ENCODE assay signal across 2 cellular contexts in the genomic region with DNA sequence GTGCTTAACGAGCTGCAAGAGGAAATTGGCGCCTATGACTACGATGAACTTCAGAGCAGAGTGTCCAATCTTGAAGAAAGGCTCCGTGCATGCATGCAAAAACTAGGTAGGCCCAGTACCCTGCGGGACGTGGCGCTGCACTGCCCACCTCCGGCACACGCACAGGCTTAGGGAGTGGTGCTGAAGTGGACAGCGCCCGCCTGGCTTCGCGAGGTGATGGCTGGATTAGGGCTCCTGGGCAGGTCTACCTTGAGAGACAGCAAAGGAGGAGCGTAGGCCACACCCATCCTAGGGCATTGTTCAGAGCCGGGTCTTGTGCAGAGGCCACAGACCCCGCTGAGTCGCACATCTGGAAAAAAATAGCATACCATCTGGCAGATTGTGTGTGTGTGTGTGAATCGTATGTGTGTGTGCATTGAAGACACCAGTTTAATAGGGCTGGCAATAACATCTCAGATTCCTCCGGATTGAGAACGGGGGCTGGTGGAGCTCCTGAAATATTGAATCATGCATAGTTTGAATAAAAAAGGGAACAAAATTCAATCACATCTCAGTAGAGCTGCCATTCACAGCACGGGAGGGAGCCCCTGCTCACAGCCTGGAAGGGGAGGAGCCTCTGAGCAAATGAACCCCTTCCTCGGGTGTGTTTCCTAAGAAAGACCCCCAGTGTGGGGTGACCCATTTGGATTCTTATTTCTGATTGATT.
TF ChIP-seq lines count a peak whose summit lies in the region.

No MANE protein-coding gene starts in this region.

TF ChIP-seq in K562, 482 proteins besides CTCF, POLR2A, EP300 and RAD21 (continued from another document and continues in another):
- TF ChIP-seq ELF4 (CRISPR knock-in tag; IDR thresholded peaks at IDR 0.05) (no peak), REST (CRISPR knock-in tag; IDR thresholded peaks at IDR 0.05; ENCODE audit: low read depth) (peak; percentile 92), PRDM10 (IDR thresholded peaks at IDR 0.05; ENCODE audit: partially characterized antibody) (no peak), PURB (CRISPR knock-in tag; IDR thresholded peaks at IDR 0.05; ENCODE audit: low read depth) (no peak), HDAC2 (IDR thresholded peaks at IDR 0.05) (0 out of 2 replicates have a peak, but pooled peaks have one; percentile 28), RUNX1 (IDR thresholded peaks at IDR 0.05; ENCODE audit: low read depth) (no peak), MIER1 (IDR thresholded peaks at IDR 0.05; ENCODE audit: low read depth) (peak; percentile 93), EHMT2 (IDR thresholded peaks at IDR 0.05) (peak; percentile 96), IRF9 (tag; IDR thresholded peaks at IDR 0.05) (no peak)
- TF ChIP-seq, protein P1, sequence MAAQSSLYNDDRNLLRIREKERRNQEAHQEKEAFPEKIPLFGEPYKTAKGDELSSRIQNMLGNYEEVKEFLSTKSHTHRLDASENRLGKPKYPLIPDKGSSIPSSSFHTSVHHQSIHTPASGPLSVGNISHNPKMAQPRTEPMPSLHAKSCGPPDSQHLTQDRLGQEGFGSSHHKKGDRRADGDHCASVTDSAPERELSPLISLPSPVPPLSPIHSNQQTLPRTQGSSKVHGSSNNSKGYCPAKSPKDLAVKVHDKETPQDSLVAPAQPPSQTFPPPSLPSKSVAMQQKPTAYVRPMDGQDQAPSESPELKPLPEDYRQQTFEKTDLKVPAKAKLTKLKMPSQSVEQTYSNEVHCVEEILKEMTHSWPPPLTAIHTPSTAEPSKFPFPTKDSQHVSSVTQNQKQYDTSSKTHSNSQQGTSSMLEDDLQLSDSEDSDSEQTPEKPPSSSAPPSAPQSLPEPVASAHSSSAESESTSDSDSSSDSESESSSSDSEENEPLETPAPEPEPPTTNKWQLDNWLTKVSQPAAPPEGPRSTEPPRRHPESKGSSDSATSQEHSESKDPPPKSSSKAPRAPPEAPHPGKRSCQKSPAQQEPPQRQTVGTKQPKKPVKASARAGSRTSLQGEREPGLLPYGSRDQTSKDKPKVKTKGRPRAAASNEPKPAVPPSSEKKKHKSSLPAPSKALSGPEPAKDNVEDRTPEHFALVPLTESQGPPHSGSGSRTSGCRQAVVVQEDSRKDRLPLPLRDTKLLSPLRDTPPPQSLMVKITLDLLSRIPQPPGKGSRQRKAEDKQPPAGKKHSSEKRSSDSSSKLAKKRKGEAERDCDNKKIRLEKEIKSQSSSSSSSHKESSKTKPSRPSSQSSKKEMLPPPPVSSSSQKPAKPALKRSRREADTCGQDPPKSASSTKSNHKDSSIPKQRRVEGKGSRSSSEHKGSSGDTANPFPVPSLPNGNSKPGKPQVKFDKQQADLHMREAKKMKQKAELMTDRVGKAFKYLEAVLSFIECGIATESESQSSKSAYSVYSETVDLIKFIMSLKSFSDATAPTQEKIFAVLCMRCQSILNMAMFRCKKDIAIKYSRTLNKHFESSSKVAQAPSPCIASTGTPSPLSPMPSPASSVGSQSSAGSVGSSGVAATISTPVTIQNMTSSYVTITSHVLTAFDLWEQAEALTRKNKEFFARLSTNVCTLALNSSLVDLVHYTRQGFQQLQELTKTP (IDR thresholded peaks at IDR 0.05; ENCODE audit: low read depth in 1 of 2, partially characterized antibody in 2 of 2), result peak in 1 of 2 experiments; percentile 26

TF ChIP-seq in liver, 16 proteins besides CTCF, POLR2A, EP300 and RAD21:
- peak; percentile 98 for TF ChIP-seq REST (IDR thresholded peaks at IDR 0.05)
- no peak for TF ChIP-seq YY1 (IDR thresholded peaks at IDR 0.05)
